ENCODE assay signal across 22 cellular contexts in genomic region chr9:27107241-27107640, GRCh38. TPM values are rescaled to one million over a fixed set of nuclear protein-coding genes. Genes with fewer than 3 reads are reported as not detected.
DNase-seq lines count a peak whose midpoint lies in the region; ATAC-seq and TF ChIP-seq lines count a peak whose summit lies in the region.
"Had no signal": no experiment of that assay in that cellular context is flagged by ENCODE, and none has a peak within 500 bp of the region (broad histone marks: within the 10 kb centered on the region; RNA-seq: fewer than 3 reads in every experiment).

No MANE protein-coding gene starts in this region.

- CTCF ChIA-PET in IMR-90 (lab: Yijun Ruan, JAX) = interaction anchor here (0.6 to 1.4 kb wide), 2 partner anchors 12 to 217 kb away, joined by 5 to 10 read pairs; no protein-coding TSS in a partner anchor

- H3K9me1 ChIP-seq in IMR-90 (ENCODE audit: insufficient read depth, low read length) = no peaks in the 10 kb centered on the region

- peak overlapping the region in 1 of 2 experiments; percentile 1; a peak in 1 of 4 replicates for H4K8ac ChIP-seq in IMR-90 (ENCODE audit: low read depth in 2 of 2, low read length in 2 of 2)

- H3K4me2 ChIP-seq in IMR-90 (ENCODE audit: low read depth, low read length) = no peak overlapping the region
- H3K4me2 ChIP-seq: BLaER1 had no signal

- no peak overlapping the region for H2BK5ac ChIP-seq in IMR-90 (ENCODE audit: low read depth, low read length, poor library complexity, severe bottlenecking)

- H4K20me1 ChIP-seq in IMR-90 (ENCODE audit: insufficient read depth, low read length) = no peaks in the 10 kb centered on the region
- H4K20me1 ChIP-seq: BLaER1 had no signal

- no peak for TF ChIP-seq RAD21 in IMR-90 (IDR thresholded peaks at IDR 0.05; ENCODE audit: low read length)

- H2BK15ac ChIP-seq in IMR-90 (ENCODE audit: low read depth, low read length) = no peak overlapping the region

- no peak overlapping the region for H2BK20ac ChIP-seq in IMR-90 (ENCODE audit: low read depth, low read length)

- H2BK120ac ChIP-seq in IMR-90 (ENCODE audit: low read depth, low read length) = peak overlapping the region; percentile 3; the same call in 1 of the 2 replicates

- no peak for DNase-seq in IMR-90
- no peak for DNase-seq in endothelial cell (ENCODE audit: low spot score)
- no peak for DNase-seq in anterior cingulate cortex (lab: John Stamatoyannopoulos, UW)
- DNase-seq in DMS53 treated with DMSO at 0.1 percent for 48 hours (lab: John Stamatoyannopoulos, UW; ENCODE audit: unreplicated experiment) = no peak
- no peak for DNase-seq in activated T-cell treated with anti-CD3 and anti-CD28 coated beads for 4 hours
- DNase-seq: 8988T; ACHN; BE2C; C1 segment of cervical spinal cord; CD4-positive, alpha-beta memory T cell; CD4-positive, CD25-positive, alpha-beta regulatory T cell; CD8-positive, alpha-beta memory T cell; COR-L47; DMS 273 treated with DMSO at 0.1 percent for 48 hours; DMS153; DMS53; DMS79 treated with DMSO at 0.1 percent for 48 hours; GF-D8 had no signal

- H3K4me3 Mint-ChIP-seq in endothelial cell (ENCODE audit: unreplicated experiment) = no peak overlapping the region
- H3K4me3 Mint-ChIP-seq: CD14-positive monocyte; CD4-positive, alpha-beta memory T cell; CD4-positive, CD25-positive, alpha-beta regulatory T cell; CD8-positive, alpha-beta memory T cell had no signal

- peaks cover 2 to 20% of the 10 kb centered on the region in 2 experiments; a peak in 3 of 4 replicates for H3K79me1 ChIP-seq in IMR-90 (ENCODE audit: low read depth in 1 of 2, low read length in 2 of 2)

- H3K9me3 Mint-ChIP-seq in endothelial cell (ENCODE audit: unreplicated experiment) = no peaks in the 10 kb centered on the region
- H3K9me3 Mint-ChIP-seq: CD4-positive, alpha-beta memory T cell had no signal

- no peak overlapping the region for H3K56ac ChIP-seq in IMR-90 (ENCODE audit: extremely low read depth, insufficient read depth, low read length)

- no peak overlapping the region for H3K9ac ChIP-seq in IMR-90 (ENCODE audit: low read depth, low read length)
- H3K9ac ChIP-seq: BLaER1 had no signal

- no peak for ATAC-seq in IMR-90 (ENCODE audit: low read depth)
- ATAC-seq: GM12878 had no signal

- BruUV-seq in IMR-90 (replicated peaks; lab: Mats Ljungman, UMichigan) = no TSS peak

- H3K4me3 ChIP-seq in IMR-90 (ENCODE audit: insufficient read depth, low read depth, low read length) = no peak overlapping the region
- H3K4me3 ChIP-seq: BLaER1, GM12878 had no signal

- H3K4me1 Mint-ChIP-seq in endothelial cell (ENCODE audit: unreplicated experiment) = peaks cover 41% of the 10 kb centered on the region
- H3K4me1 Mint-ChIP-seq: CD4-positive, alpha-beta memory T cell; CD4-positive, CD25-positive, alpha-beta regulatory T cell; CD8-positive, alpha-beta memory T cell had no signal

- intact Hi-C loops in IMR-90 (cut with micrococcal nuclease) = no loop called here

- peak overlapping the region; percentile 77 for H3K27ac Mint-ChIP-seq in endothelial cell (ENCODE audit: unreplicated experiment)
- H3K27ac Mint-ChIP-seq: CD4-positive, alpha-beta memory T cell; CD4-positive, CD25-positive, alpha-beta regulatory T cell; CD8-positive, alpha-beta memory T cell had no signal

- no peak for TF ChIP-seq POLR2A in IMR-90 (IDR thresholded peaks at IDR 0.05; ENCODE audit: low read depth, low read length)

- no peak overlapping the region for H3K14ac ChIP-seq in IMR-90 (replicated peaks; ENCODE audit: low read depth, low read length)

- no peak overlapping the region for H3K27ac ChIP-seq in IMR-90 (ENCODE audit: insufficient read depth, low read length)
- H3K27ac ChIP-seq: BLaER1 had no signal

- H3K4ac ChIP-seq in IMR-90 (ENCODE audit: low read depth, low read length) = no peak overlapping the region

- no peak overlapping the region for H4K91ac ChIP-seq in IMR-90 (ENCODE audit: insufficient read depth, low read depth, low read length)

- dilution Hi-C loops in IMR-90 (cut with HindIII; ENCODE audit: low sequenced_read_pairs, unreplicated experiment) = no loop called here

- no peak overlapping the region for H3K18ac ChIP-seq in IMR-90 (ENCODE audit: low read depth, low read length)

- peaks cover 14% of the 10 kb centered on the region for H3K36me3 Mint-ChIP-seq in endothelial cell (ENCODE audit: low read depth, unreplicated experiment)
- H3K36me3 Mint-ChIP-seq: CD14-positive monocyte; CD4-positive, alpha-beta memory T cell; CD4-positive, CD25-positive, alpha-beta regulatory T cell; CD8-positive, alpha-beta memory T cell had no signal

- TF ChIP-seq CTCF in IMR-90 (conservative IDR thresholded peaks at IDR 0.05; ENCODE audit: low read depth, low read length) (no peak), endothelial cell (IDR thresholded peaks at IDR 0.05; ENCODE audit: unreplicated experiment) (no peak)

- POLR2A ChIA-PET in IMR-90 (lab: Charles Lee; ENCODE audit: unreplicated experiment) = interaction anchor here (0.7 kb wide), 1 partner anchor 11 kb away, joined by 13 read pairs; no protein-coding TSS in a partner anchor

- peaks cover 11% of the 10 kb centered on the region for H3K4me1 ChIP-seq in IMR-90 (ENCODE audit: control insufficient read depth, insufficient read depth, low read length)
- H3K4me1 ChIP-seq: BE2C, BLaER1 had no signal

- H3K9me3 ChIP-seq in IMR-90 (ENCODE audit: control insufficient read depth, insufficient read depth, low read length) = no peaks in the 10 kb centered on the region
- H3K9me3 ChIP-seq: BE2C, BLaER1 had no signal

- no peak overlapping the region for H2AK9ac ChIP-seq in IMR-90 (replicated peaks; ENCODE audit: low read depth, low read length, poor library complexity)

- H3K27me3 Mint-ChIP-seq in endothelial cell (ENCODE audit: unreplicated experiment) = peaks cover 6% of the 10 kb centered on the region
- H3K27me3 Mint-ChIP-seq: CD4-positive, CD25-positive, alpha-beta regulatory T cell had no signal

- H2AFZ ChIP-seq in IMR-90 (replicated peaks; ENCODE audit: low read length, poor library complexity) = no peak overlapping the region

- H3K23ac ChIP-seq in IMR-90 (ENCODE audit: low read depth, low read length) = no peak overlapping the region

- H3K36me3 ChIP-seq in IMR-90 (ENCODE audit: control insufficient read depth, insufficient read depth, low read length) = 0 out of 2 replicates have a peak, but pooled peaks cover under 1% of the 10 kb centered on the region
- H3K36me3 ChIP-seq: BE2C, BLaER1 had no signal

- in situ Hi-C loops in IMR-90 (cut with MboI; ENCODE audit: low sequenced_read_pairs) = no loop called here

- no peak overlapping the region for H4K5ac ChIP-seq in IMR-90 (ENCODE audit: low read depth, low read length)

- H2AK5ac ChIP-seq in IMR-90 (ENCODE audit: low read depth, low read length) = no peak overlapping the region

- no CpG with 5 or more reads among the region's 2 CpGs for WGBS in IMR-90 (ENCODE audit: extremely low coverage in 2 of 2, insufficient read length in 1 of 2), 2 experiments

- no peaks in the 10 kb centered on the region for H3K27me3 ChIP-seq in IMR-90 (ENCODE audit: control insufficient read depth, insufficient read depth, low read length)
- H3K27me3 ChIP-seq: BLaER1 had no signal

TF ChIP-seq in IMR-90, 13 proteins besides CTCF, POLR2A, EP300 and RAD21:
- no peak for TF ChIP-seq FOS (IDR thresholded peaks at IDR 0.05; ENCODE audit: low read depth, low read length)
- TF ChIP-seq MAZ (IDR thresholded peaks at IDR 0.05; ENCODE audit: borderline replicate concordance, low read depth, low read length) = no peak
- TF ChIP-seq MXI1 (IDR thresholded peaks at IDR 0.05; ENCODE audit: borderline replicate concordance, low read depth, low read length) = no peak
- TF ChIP-seq NFE2L2 (IDR thresholded peaks at IDR 0.05; ENCODE audit: low read depth, low read length) = no peak
- TF ChIP-seq MAFK (IDR thresholded peaks at IDR 0.05; ENCODE audit: low read depth, low read length) = no peak
- no peak for TF ChIP-seq CEBPB (IDR thresholded peaks at IDR 0.05; ENCODE audit: low read depth, low read length)
- TF ChIP-seq RFX5 (IDR thresholded peaks at IDR 0.05; ENCODE audit: low read depth, low read length) = no peak
- no peak for TF ChIP-seq CHD1 (IDR thresholded peaks at IDR 0.05; ENCODE audit: low read depth, low read length)
- TF ChIP-seq ELK1 (IDR thresholded peaks at IDR 0.05; ENCODE audit: borderline replicate concordance, low read depth, low read length) = no peak
- no peak for TF ChIP-seq BHLHE40 (IDR thresholded peaks at IDR 0.05; ENCODE audit: low read depth, low read length)
TF ChIP-seq in IMR-90: peak in this region for 0.

RNA-seq across cellular contexts. Expression of gene TEK, which starts 1.8 kb away (rescaled TPM):
- total RNA-seq in IMR-90 (2012; rRNA removed) (10.8 and 11.7 TPM in 2 replicates), endothelial cell (ENCODE audit: unreplicated experiment) (448 TPM)
- 4.9 and 6.3 TPM in 2 replicates for polyA plus RNA-seq in IMR-90 (2012; rRNA removed)
- polyA plus RNA-seq in IMR-90 (2012; cell fraction: cytosol; rRNA removed) = 2.4 TPM in 2 replicates
- polyA plus RNA-seq in IMR-90 (2012; cell fraction: nucleus; rRNA removed; ENCODE audit: low replicate concordance) = 1.1 and 6.6 TPM in 2 replicates
- total RNA-seq: A673; CD4-positive, alpha-beta memory T cell; CD4-positive, CD25-positive, alpha-beta regulatory T cell; CD8-positive, alpha-beta memory T cell; GM12878 had no signal
- polyA plus RNA-seq: CD14-positive monocyte; CD4-positive, alpha-beta memory T cell; CD4-positive, CD25-positive, alpha-beta regulatory T cell; CD8-positive, alpha-beta memory T cell; GM12878 had no signal

Comparison
In these comparisons a context has a peak if more than half of its experiments do, and no peak if none do; other contexts are left out.
1. RNA of gene TEK, which starts 1.8 kb away (total RNA-seq): 448 TPM in endothelial cell (single experiment); 10.8 to 11.7 TPM in IMR-90; every median in the first group is over 10 times any median in the second.